ENCODE assay signal across 2 cellular contexts in the genomic region with DNA sequence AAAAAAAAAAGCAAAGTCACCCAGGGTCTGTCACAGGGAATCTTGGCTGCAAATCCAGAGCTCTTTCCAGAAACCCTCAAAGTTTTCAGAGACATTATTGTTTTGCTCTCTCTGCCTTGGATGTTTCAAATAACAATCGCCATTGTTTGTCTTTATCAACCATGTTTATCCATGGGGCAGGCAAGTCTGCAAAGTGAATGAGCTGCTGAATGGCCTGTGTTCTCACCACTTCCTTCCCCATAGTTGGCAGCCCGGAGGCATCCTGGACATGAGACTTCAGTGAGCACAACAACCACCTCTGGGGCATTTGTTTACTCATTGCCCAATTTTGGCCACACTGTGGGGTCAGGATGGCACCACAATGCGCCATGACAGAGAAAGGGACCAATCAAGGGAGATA.
TF ChIP-seq lines count a peak whose summit lies in the region.

No MANE protein-coding gene starts in this region.

TF ChIP-seq in H1, 55 proteins besides CTCF, POLR2A, EP300 and RAD21:
- TF ChIP-seq HDAC6 (IDR thresholded peaks at IDR 0.05; ENCODE audit: low read depth, low read length): no peak
- no peak for TF ChIP-seq RFX5 (IDR thresholded peaks at IDR 0.05; ENCODE audit: borderline replicate concordance, low read depth, low read length)
- TF ChIP-seq, protein P1, sequence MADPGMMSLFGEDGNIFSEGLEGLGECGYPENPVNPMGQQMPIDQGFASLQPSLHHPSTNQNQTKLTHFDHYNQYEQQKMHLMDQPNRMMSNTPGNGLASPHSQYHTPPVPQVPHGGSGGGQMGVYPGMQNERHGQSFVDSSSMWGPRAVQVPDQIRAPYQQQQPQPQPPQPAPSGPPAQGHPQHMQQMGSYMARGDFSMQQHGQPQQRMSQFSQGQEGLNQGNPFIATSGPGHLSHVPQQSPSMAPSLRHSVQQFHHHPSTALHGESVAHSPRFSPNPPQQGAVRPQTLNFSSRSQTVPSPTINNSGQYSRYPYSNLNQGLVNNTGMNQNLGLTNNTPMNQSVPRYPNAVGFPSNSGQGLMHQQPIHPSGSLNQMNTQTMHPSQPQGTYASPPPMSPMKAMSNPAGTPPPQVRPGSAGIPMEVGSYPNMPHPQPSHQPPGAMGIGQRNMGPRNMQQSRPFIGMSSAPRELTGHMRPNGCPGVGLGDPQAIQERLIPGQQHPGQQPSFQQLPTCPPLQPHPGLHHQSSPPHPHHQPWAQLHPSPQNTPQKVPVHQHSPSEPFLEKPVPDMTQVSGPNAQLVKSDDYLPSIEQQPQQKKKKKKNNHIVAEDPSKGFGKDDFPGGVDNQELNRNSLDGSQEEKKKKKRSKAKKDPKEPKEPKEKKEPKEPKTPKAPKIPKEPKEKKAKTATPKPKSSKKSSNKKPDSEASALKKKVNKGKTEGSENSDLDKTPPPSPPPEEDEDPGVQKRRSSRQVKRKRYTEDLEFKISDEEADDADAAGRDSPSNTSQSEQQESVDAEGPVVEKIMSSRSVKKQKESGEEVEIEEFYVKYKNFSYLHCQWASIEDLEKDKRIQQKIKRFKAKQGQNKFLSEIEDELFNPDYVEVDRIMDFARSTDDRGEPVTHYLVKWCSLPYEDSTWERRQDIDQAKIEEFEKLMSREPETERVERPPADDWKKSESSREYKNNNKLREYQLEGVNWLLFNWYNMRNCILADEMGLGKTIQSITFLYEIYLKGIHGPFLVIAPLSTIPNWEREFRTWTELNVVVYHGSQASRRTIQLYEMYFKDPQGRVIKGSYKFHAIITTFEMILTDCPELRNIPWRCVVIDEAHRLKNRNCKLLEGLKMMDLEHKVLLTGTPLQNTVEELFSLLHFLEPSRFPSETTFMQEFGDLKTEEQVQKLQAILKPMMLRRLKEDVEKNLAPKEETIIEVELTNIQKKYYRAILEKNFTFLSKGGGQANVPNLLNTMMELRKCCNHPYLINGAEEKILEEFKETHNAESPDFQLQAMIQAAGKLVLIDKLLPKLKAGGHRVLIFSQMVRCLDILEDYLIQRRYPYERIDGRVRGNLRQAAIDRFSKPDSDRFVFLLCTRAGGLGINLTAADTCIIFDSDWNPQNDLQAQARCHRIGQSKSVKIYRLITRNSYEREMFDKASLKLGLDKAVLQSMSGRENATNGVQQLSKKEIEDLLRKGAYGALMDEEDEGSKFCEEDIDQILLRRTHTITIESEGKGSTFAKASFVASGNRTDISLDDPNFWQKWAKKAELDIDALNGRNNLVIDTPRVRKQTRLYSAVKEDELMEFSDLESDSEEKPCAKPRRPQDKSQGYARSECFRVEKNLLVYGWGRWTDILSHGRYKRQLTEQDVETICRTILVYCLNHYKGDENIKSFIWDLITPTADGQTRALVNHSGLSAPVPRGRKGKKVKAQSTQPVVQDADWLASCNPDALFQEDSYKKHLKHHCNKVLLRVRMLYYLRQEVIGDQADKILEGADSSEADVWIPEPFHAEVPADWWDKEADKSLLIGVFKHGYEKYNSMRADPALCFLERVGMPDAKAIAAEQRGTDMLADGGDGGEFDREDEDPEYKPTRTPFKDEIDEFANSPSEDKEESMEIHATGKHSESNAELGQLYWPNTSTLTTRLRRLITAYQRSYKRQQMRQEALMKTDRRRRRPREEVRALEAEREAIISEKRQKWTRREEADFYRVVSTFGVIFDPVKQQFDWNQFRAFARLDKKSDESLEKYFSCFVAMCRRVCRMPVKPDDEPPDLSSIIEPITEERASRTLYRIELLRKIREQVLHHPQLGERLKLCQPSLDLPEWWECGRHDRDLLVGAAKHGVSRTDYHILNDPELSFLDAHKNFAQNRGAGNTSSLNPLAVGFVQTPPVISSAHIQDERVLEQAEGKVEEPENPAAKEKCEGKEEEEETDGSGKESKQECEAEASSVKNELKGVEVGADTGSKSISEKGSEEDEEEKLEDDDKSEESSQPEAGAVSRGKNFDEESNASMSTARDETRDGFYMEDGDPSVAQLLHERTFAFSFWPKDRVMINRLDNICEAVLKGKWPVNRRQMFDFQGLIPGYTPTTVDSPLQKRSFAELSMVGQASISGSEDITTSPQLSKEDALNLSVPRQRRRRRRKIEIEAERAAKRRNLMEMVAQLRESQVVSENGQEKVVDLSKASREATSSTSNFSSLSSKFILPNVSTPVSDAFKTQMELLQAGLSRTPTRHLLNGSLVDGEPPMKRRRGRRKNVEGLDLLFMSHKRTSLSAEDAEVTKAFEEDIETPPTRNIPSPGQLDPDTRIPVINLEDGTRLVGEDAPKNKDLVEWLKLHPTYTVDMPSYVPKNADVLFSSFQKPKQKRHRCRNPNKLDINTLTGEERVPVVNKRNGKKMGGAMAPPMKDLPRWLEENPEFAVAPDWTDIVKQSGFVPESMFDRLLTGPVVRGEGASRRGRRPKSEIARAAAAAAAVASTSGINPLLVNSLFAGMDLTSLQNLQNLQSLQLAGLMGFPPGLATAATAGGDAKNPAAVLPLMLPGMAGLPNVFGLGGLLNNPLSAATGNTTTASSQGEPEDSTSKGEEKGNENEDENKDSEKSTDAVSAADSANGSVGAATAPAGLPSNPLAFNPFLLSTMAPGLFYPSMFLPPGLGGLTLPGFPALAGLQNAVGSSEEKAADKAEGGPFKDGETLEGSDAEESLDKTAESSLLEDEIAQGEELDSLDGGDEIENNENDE (IDR thresholded peaks at IDR 0.05; ENCODE audit: insufficient replicate concordance, low read length): no peak
- TF ChIP-seq, protein P2, sequence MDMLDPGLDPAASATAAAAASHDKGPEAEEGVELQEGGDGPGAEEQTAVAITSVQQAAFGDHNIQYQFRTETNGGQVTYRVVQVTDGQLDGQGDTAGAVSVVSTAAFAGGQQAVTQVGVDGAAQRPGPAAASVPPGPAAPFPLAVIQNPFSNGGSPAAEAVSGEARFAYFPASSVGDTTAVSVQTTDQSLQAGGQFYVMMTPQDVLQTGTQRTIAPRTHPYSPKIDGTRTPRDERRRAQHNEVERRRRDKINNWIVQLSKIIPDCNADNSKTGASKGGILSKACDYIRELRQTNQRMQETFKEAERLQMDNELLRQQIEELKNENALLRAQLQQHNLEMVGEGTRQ (IDR thresholded peaks at IDR 0.05; ENCODE audit: low read length): no peak
TF ChIP-seq in H1: peak in this region for 0.

TF ChIP-seq in HepG2, 621 proteins besides CTCF, POLR2A, EP300 and RAD21:
- TF ChIP-seq, protein P3, sequence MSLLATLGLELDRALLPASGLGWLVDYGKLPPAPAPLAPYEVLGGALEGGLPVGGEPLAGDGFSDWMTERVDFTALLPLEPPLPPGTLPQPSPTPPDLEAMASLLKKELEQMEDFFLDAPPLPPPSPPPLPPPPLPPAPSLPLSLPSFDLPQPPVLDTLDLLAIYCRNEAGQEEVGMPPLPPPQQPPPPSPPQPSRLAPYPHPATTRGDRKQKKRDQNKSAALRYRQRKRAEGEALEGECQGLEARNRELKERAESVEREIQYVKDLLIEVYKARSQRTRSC (CRISPR knock-in tag; IDR thresholded peaks at IDR 0.05; ENCODE audit: low read depth): no peak
- TF ChIP-seq FOXP1 (IDR thresholded peaks at IDR 0.05) (no peak), FOXP1 (CRISPR knock-in tag; IDR thresholded peaks at IDR 0.05) (no peak), SOX13 (IDR thresholded peaks at IDR 0.05) (no peak), SOX13 (CRISPR knock-in tag; conservative IDR thresholded peaks at IDR 0.05 in 1 of 2, IDR thresholded peaks at IDR 0.05 in 1 of 2) (peak in 1 of 2 experiments; percentile 41; a peak in 1 of 4 replicates), SOX5 (CRISPR knock-in tag; IDR thresholded peaks at IDR 0.05; ENCODE audit: borderline replicate concordance) (peak; percentile 49; the same call in 1 of the 2 replicates), ZNF558 (CRISPR knock-in tag; IDR thresholded peaks at IDR 0.05; ENCODE audit: borderline replicate concordance) (no peak), AGO2 (optimal IDR thresholded peaks at IDR 0.05; ENCODE audit: low read depth, low read length) (no peak), FLYWCH1 (CRISPR knock-in tag; IDR thresholded peaks at IDR 0.05) (no peak), ZFP82 (CRISPR knock-in tag; IDR thresholded peaks at IDR 0.05; ENCODE audit: borderline replicate concordance) (no peak), HNRNPK (IDR thresholded peaks at IDR 0.05; ENCODE audit: low read depth, low read length, poor library complexity, severe bottlenecking) (no peak)
